10 cellular contexts compared by ENCODE assay signal in genomic region chr5:139646912-139647391, GRCh38. TPM values are rescaled to one million over a fixed set of nuclear protein-coding genes. Genes with fewer than 3 reads are reported as not detected.
DNase-seq lines count a peak whose midpoint lies in the region; ATAC-seq, FAIRE-seq and TF ChIP-seq lines count a peak whose summit lies in the region.
"Had no signal": no experiment of that assay in that cellular context is flagged by ENCODE, and none has a peak within 500 bp of the region (broad histone marks: within the 10 kb centered on the region; RNA-seq: fewer than 3 reads in every experiment).

No MANE protein-coding gene starts in this region.

- no peaks in the 10 kb centered on the region for H3K36me3 Mint-ChIP-seq in CD4-positive, alpha-beta memory T cell

- no peak for TF ChIP-seq POLR2A in erythroblast (IDR thresholded peaks at IDR 0.05; ENCODE audit: low read length)

- no peaks in the 10 kb centered on the region for H3K9me3 ChIP-seq in CD4-positive, alpha-beta memory T cell (ENCODE audit: control insufficient read depth in 1 of 2, low read length in 2 of 2)
- no peaks in the 10 kb centered on the region for H3K9me3 ChIP-seq in neural cell (ENCODE audit: low read length)
- H3K9me3 ChIP-seq: SJSA1 had no signal

- peaks cover 26% of the 10 kb centered on the region for H3K79me2 ChIP-seq in neural cell (replicated peaks; ENCODE audit: insufficient read depth, low read length)

- H4K20me1 ChIP-seq in neural cell (ENCODE audit: insufficient read depth): no peaks in the 10 kb centered on the region

- H3K9me3 Mint-ChIP-seq in CD4-positive, alpha-beta memory T cell: peaks cover 0 to 2% (median 0%) of the 10 kb centered on the region in 8 donors

- no peak overlapping the region for H3K4me3 ChIP-seq in CD4-positive, alpha-beta memory T cell (ENCODE audit: low read length in 2 of 2)
- peak overlapping the region; percentile 87 for H3K4me3 ChIP-seq in neural cell (ENCODE audit: low read length)

- CTCF ChIA-PET in CD4-positive, alpha-beta memory T cell (lab: Charles Lee; ENCODE audit: partially characterized antibody): interaction anchor here (1.1 kb wide), 1 partner anchor 11 kb away, joined by 4 read pairs; no protein-coding TSS in a partner anchor

- H3K4me2 ChIP-seq in neural cell (ENCODE audit: low read length): no peak overlapping the region

- no peak for DNase-seq in CD4-positive, alpha-beta memory T cell
- DNase-seq in NOMO-1 (lab: John Stamatoyannopoulos, UW; ENCODE audit: unreplicated experiment in 2 of 2) (peak; percentile 80 to 91), erythroblast (lab: John Stamatoyannopoulos, UW) (peak; percentile 69 to 76), urothelium cell line (ENCODE audit: low spot score) (no peak), DMS53 treated with DMSO at 0.1 percent for 48 hours (lab: John Stamatoyannopoulos, UW; ENCODE audit: unreplicated experiment) (no peak)

- no peak for FAIRE-seq in urothelium cell line (lab: Jason Lieb, UNC)

- ATAC-seq in GM21447 (IDR thresholded peaks at IDR 0.05; ENCODE audit: unreplicated experiment) (no peak), HG02885 (IDR thresholded peaks at IDR 0.05; ENCODE audit: poor library complexity, unreplicated experiment) (no peak)

- peaks cover 8 to 54% (median 20%) of the 10 kb centered on the region in 4 donors for H3K4me1 Mint-ChIP-seq in CD4-positive, alpha-beta memory T cell

- peak overlapping the region; percentile 41 for H3K9ac ChIP-seq in neural cell (ENCODE audit: low read length)

- H3K9me2 ChIP-seq in neural cell (ENCODE audit: insufficient read depth, low read length): no peaks in the 10 kb centered on the region

- peaks cover 31% of the 10 kb centered on the region for H3K4me1 ChIP-seq in CD4-positive, alpha-beta memory T cell (ENCODE audit: insufficient read depth, low read length)

- peaks cover 22 to 33% of the 10 kb centered on the region in 2 donors for H3K27me3 Mint-ChIP-seq in CD4-positive, alpha-beta memory T cell

- peak overlapping the region in 6 of 8 donors; percentile 0 to 64 (median 52) for H3K4me3 Mint-ChIP-seq in CD4-positive, alpha-beta memory T cell

- TF ChIP-seq CTCF in neural cell (IDR thresholded peaks at IDR 0.05; ENCODE audit: poor library complexity, severe bottlenecking): no peak

- no peaks in the 10 kb centered on the region for H3F3A ChIP-seq in neural cell (ENCODE audit: insufficient read depth, low read length, poor library complexity, severe bottlenecking)

- TF ChIP-seq EP300 in neural cell (conservative IDR thresholded peaks at IDR 0.05; ENCODE audit: poor library complexity, severe bottlenecking): no peak

- H2AFZ ChIP-seq in neural cell (ENCODE audit: low read depth, low read length): no peak overlapping the region

- peaks cover 32% of the 10 kb centered on the region for H3K27me3 ChIP-seq in CD4-positive, alpha-beta memory T cell (ENCODE audit: insufficient read depth, low read length)
- H3K27me3 ChIP-seq in neural cell (ENCODE audit: insufficient read depth, low read depth, low read length): peaks cover 31% of the 10 kb centered on the region
- H3K27me3 ChIP-seq: cardiac muscle cell, SJSA1 had no signal

- POLR2A ChIA-PET in CD4-positive, alpha-beta memory T cell (lab: Charles Lee; ENCODE audit: partially characterized antibody): interaction anchor here (1.3 to 2.5 kb wide), 3 partner anchors 10 to 64 kb away, joined by 3 to 28 read pairs (median 7); no protein-coding TSS in a partner anchor

- intact Hi-C loops in CD4-positive, alpha-beta memory T cell (cut with micrococcal nuclease): no loop called here

- peak overlapping the region in 1 of 7 donors; percentile 23 for H3K27ac Mint-ChIP-seq in CD4-positive, alpha-beta memory T cell

- no peak for TF ChIP-seq RAD21 in neural cell (conservative IDR thresholded peaks at IDR 0.05)

- H3K36me3 ChIP-seq in CD4-positive, alpha-beta memory T cell (ENCODE audit: insufficient read depth, low read length): no peaks in the 10 kb centered on the region
- no peaks in the 10 kb centered on the region for H3K36me3 ChIP-seq in neural cell (ENCODE audit: insufficient read depth, low read length)
- H3K36me3 ChIP-seq: cardiac muscle cell had no signal

- H3K27ac ChIP-seq in CD4-positive, alpha-beta memory T cell (ENCODE audit: low read depth, low read length): no peak overlapping the region
- peak overlapping the region; percentile 47 for H3K27ac ChIP-seq in neural cell (ENCODE audit: low read length)
- H3K27ac ChIP-seq: cardiac muscle cell, SJSA1 had no signal

TF ChIP-seq in neural cell, 6 proteins besides CTCF, POLR2A, EP300 and RAD21:
- TF ChIP-seq REST (IDR thresholded peaks at IDR 0.05; ENCODE audit: borderline replicate concordance) (no peak), MXI1 (conservative IDR thresholded peaks at IDR 0.05; ENCODE audit: poor library complexity, severe bottlenecking) (no peak), EZH2 (IDR thresholded peaks at IDR 0.05; ENCODE audit: borderline replicate concordance, insufficient read depth, low read length, poor library complexity, severe bottlenecking) (no peak), POLR2AphosphoS5 (IDR thresholded peaks at IDR 0.05) (no peak), TAF1 (IDR thresholded peaks at IDR 0.05; ENCODE audit: low read depth) (peak; percentile 35)

RNA-seq across cellular contexts. Expression of gene CXXC5, which starts 1.2 kb away (rescaled TPM):
- 1 to 10 TPM; 1.6 to 3.6 TPM for total RNA-seq in CD4-positive, alpha-beta memory T cell
- polyA plus RNA-seq in CD4-positive, alpha-beta memory T cell: 1 to 10 TPM; 2.7 to 5.5 TPM
- polyA plus RNA-seq in neural cell: 24.4 and 38.0 TPM in 2 replicates
- 37.0 and 40.1 TPM in 2 replicates for polyA minus RNA-seq in neural cell

Comparison
In these comparisons a context has a peak if more than half of its experiments do, and no peak if none do; other contexts are left out.
1. DNase-seq: peak in NOMO-1 (2 of 2) and erythroblast (2 of 2); none in CD4-positive, alpha-beta memory T cell (0 of 5), urothelium cell line (single experiment) and DMS53 treated with DMSO at 0.1 percent for 48 hours (single experiment).